In the genomic region with DNA sequence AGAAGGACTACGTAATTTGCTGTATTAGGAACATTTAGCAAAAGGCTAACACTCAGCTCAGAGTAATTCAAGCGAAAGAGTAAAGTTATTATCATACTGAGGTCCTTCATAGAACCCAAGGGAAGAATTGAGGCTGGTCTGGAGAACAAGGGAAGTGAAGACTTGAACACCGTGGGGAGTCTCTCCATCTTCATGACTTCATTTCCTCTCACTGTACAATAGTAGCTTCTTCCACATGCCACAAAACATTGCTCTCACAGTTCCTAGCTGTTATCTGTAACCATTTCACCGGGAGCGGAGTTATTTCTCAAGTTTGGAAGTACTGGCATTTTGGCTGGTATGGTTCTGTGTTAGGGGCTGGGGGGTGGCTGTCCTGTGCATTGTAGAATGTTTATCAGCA, we compare ENCODE assay signal across 30 cellular contexts.
"Had no signal": no experiment of that assay in that cellular context is flagged by ENCODE, and none has a peak within 500 bp of the region (broad histone marks: within the 10 kb centered on the region; RNA-seq: fewer than 3 reads in every experiment).

No MANE protein-coding gene starts in this region.

- FAIRE-seq: astrocyte, bronchial epithelial cell, TTC549 had no signal

- H3K27me3 ChIP-seq: adrenal gland, body of pancreas, MG63, SJCRH30 had no signal

- H3K27me3 Mint-ChIP-seq: activated CD4-positive, alpha-beta T cell treated with anti-CD3 and anti-CD28 coated beads, Interleukin-2, amount 10 ng/mL, durations not matched to agents 7 days and 5 days had no signal

- H3K27ac Mint-ChIP-seq: activated CD4-positive, alpha-beta T cell treated with anti-CD3 and anti-CD28 coated beads for 36 hours; activated CD4-positive, alpha-beta T cell treated with anti-CD3 and anti-CD28 coated beads, Interleukin-2, amount 10 ng/mL, durations not matched to agents 7 days and 5 days; activated CD8-positive, alpha-beta T cell treated with anti-CD3 and anti-CD28 coated beads, Interleukin-2, amount 10 ng/mL, durations not matched to agents 7 days and 5 days; activated naive CD4-positive, alpha-beta T cell treated with anti-CD3 and anti-CD28 coated beads for 36 hours; activated naive CD4-positive, alpha-beta T cell treated with anti-CD3 and anti-CD28 coated beads, Interleukin-2, amount 50 U/mL, for 72 hours; activated T-cell treated with anti-CD3 and anti-CD28 coated beads, Interleukin-2, amount 50 U/mL, for 24 hours; activated T-helper 2 cell treated with anti-CD3 and anti-CD28 coated beads, Interferon-gamma antibody, Interleukin-2, Interleukin-4, amounts not matched to agents 10 μg/mL and 5 μg/mL and 100 μg/mL, durations not matched to agents 14 hours and 24 hours and 36 hours; T-helper 1 cell treated with Interleukin-12 subunit alpha and Interleukin-12 subunit beta and Interleukin-4 antibody, amounts not matched to agents 30 μg/mL and 1 μg/mL, for 36 hours; T-helper 2 cell treated with Interferon-gamma antibody and Interleukin-4, amounts not matched to agents 5 μg/mL and 100 μg/mL, for 36 hours had no signal

- H3K9me3 Mint-ChIP-seq: T-helper 1 cell treated with Interleukin-12 subunit alpha and Interleukin-12 subunit beta and Interleukin-4 antibody, amounts not matched to agents 30 μg/mL and 1 μg/mL, for 36 hours; T-helper 2 cell treated with Interferon-gamma antibody and Interleukin-4, amounts not matched to agents 5 μg/mL and 100 μg/mL, for 36 hours had no signal

- H3K36me3 Mint-ChIP-seq: activated naive CD4-positive, alpha-beta T cell treated with anti-CD3 and anti-CD28 coated beads, Interleukin-2, amount 50 U/mL, for 72 hours had no signal

- H3K4me3 Mint-ChIP-seq: activated CD4-positive, alpha-beta T cell treated with anti-CD3 and anti-CD28 coated beads for 36 hours; activated CD4-positive, alpha-beta T cell treated with anti-CD3 and anti-CD28 coated beads, Interleukin-2, amount 10 ng/mL, durations not matched to agents 7 days and 5 days; activated CD8-positive, alpha-beta T cell treated with anti-CD3 and anti-CD28 coated beads, Interleukin-2, amount 10 ng/mL, durations not matched to agents 7 days and 5 days; activated naive CD4-positive, alpha-beta T cell treated with anti-CD3 and anti-CD28 coated beads for 36 hours; activated T-cell treated with anti-CD3 and anti-CD28 coated beads, Interleukin-2, amount 50 U/mL, for 24 hours; T-helper 1 cell treated with Interleukin-12 subunit alpha and Interleukin-12 subunit beta and Interleukin-4 antibody, amounts not matched to agents 30 μg/mL and 1 μg/mL, for 36 hours; T-helper 2 cell treated with Interferon-gamma antibody and Interleukin-4, amounts not matched to agents 5 μg/mL and 100 μg/mL, for 36 hours had no signal

- ATAC-seq: activated CD4-positive, alpha-beta T cell treated with anti-CD3 and anti-CD28 coated beads for 36 hours; activated CD4-positive, CD25-positive, alpha-beta regulatory T cell treated with anti-CD3 and anti-CD28 coated beads, Interleukin-2, amount 50 U/mL, for 24 hours; activated CD8-positive, alpha-beta T cell treated with anti-CD3 and anti-CD28 coated beads, Interleukin-2, amount 10 ng/mL, durations not matched to agents 7 days and 5 days; activated naive CD4-positive, alpha-beta T cell treated with anti-CD3 and anti-CD28 coated beads, Interleukin-2, amount 50 U/mL, for 72 hours; body of pancreas; Panc1 had no signal

- H3K27ac ChIP-seq: adrenal gland, SJCRH30, SK-N-MC had no signal

- H3K4me3 ChIP-seq: adrenal gland, body of pancreas, MG63, SJCRH30, SK-N-MC had no signal

- H3K9me3 ChIP-seq: adrenal gland, body of pancreas, MG63, SJCRH30 had no signal

- H3K36me3 ChIP-seq: adrenal gland, MG63, SJCRH30 had no signal

- DNase-seq: activated CD4-positive, alpha-beta T cell treated with anti-CD3 and anti-CD28 coated beads for 36 hours; activated CD4-positive, alpha-beta T cell treated with anti-CD3 and anti-CD28 coated beads, Interleukin-2, amount 10 ng/mL, durations not matched to agents 7 days and 5 days; activated CD4-positive, alpha-beta T cell treated with anti-CD3 and anti-CD28 coated beads, Interleukin-2, amount 50 U/mL, for 48 hours; activated CD8-positive, alpha-beta T cell treated with anti-CD3 and anti-CD28 coated beads, Interleukin-2, amount 10 ng/mL, durations not matched to agents 7 days and 5 days; activated gamma-delta T cell; activated naive CD4-positive, alpha-beta T cell treated with anti-CD3 and anti-CD28 coated beads for 36 hours; activated T-cell treated with anti-CD3 and anti-CD28 coated beads, Interleukin-2, amount 50 U/mL, for 24 hours; adrenal gland; body of pancreas; caudate nucleus; Kasumi-1; MG63; NCI-H1092; NCI-H1436 treated with DMSO at 0.1 percent for 48 hours; NCI-H1694 treated with DMSO at 0.1 percent for 48 hours; NCI-H2029; NCI-H345; NCI-H524 treated with DMSO at 0.1 percent for 48 hours; SHP77; SJCRH30 had no signal
